In genomic region chr7:16345979-16346958, GRCh38 we compare ENCODE assay signal across 1 cellular context.
TF ChIP-seq lines count a peak whose summit lies in the region.

No MANE protein-coding gene starts in this region.

TF ChIP-seq in GM23338, 12 proteins besides CTCF, POLR2A, EP300 and RAD21 (continued from another document):
- TF ChIP-seq, protein P1, sequence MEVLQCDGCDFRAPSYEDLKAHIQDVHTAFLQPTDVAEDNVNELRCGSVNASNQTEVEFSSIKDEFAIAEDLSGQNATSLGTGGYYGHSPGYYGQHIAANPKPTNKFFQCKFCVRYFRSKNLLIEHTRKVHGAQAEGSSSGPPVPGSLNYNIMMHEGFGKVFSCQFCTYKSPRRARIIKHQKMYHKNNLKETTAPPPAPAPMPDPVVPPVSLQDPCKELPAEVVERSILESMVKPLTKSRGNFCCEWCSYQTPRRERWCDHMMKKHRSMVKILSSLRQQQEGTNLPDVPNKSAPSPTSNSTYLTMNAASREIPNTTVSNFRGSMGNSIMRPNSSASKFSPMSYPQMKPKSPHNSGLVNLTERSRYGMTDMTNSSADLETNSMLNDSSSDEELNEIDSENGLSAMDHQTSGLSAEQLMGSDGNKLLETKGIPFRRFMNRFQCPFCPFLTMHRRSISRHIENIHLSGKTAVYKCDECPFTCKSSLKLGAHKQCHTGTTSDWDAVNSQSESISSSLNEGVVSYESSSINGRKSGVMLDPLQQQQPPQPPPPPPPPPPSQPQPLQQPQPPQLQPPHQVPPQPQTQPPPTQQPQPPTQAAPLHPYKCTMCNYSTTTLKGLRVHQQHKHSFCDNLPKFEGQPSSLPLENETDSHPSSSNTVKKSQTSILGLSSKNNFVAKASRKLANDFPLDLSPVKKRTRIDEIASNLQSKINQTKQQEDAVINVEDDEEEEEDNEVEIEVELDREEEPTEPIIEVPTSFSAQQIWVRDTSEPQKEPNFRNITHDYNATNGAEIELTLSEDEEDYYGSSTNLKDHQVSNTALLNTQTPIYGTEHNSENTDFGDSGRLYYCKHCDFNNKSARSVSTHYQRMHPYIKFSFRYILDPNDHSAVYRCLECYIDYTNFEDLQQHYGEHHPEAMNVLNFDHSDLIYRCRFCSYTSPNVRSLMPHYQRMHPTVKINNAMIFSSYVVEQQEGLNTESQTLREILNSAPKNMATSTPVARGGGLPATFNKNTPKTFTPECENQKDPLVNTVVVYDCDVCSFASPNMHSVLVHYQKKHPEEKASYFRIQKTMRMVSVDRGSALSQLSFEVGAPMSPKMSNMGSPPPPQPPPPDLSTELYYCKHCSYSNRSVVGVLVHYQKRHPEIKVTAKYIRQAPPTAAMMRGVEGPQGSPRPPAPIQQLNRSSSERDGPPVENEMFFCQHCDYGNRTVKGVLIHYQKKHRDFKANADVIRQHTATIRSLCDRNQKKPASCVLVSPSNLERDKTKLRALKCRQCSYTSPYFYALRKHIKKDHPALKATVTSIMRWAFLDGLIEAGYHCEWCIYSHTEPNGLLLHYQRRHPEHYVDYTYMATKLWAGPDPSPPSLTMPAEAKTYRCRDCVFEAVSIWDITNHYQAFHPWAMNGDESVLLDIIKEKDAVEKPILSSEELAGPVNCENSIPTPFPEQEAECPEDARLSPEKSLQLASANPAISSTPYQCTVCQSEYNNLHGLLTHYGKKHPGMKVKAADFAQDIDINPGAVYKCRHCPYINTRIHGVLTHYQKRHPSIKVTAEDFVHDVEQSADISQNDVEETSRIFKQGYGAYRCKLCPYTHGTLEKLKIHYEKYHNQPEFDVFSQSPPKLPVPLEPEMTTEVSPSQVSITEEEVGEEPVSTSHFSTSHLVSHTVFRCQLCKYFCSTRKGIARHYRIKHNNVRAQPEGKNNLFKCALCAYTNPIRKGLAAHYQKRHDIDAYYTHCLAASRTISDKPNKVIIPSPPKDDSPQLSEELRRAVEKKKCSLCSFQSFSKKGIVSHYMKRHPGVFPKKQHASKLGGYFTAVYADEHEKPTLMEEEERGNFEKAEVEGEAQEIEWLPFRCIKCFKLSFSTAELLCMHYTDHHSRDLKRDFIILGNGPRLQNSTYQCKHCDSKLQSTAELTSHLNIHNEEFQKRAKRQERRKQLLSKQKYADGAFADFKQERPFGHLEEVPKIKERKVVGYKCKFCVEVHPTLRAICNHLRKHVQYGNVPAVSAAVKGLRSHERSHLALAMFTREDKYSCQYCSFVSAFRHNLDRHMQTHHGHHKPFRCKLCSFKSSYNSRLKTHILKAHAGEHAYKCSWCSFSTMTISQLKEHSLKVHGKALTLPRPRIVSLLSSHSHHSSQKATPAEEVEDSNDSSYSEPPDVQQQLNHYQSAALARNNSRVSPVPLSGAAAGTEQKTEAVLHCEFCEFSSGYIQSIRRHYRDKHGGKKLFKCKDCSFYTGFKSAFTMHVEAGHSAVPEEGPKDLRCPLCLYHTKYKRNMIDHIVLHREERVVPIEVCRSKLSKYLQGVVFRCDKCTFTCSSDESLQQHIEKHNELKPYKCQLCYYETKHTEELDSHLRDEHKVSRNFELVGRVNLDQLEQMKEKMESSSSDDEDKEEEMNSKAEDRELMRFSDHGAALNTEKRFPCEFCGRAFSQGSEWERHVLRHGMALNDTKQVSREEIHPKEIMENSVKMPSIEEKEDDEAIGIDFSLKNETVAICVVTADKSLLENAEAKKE (CRISPR knock-in tag; IDR thresholded peaks at IDR 0.05): no peak
- TF ChIP-seq EZH2phosphoT487 (IDR thresholded peaks at IDR 0.05; ENCODE audit: unreplicated experiment) (no peak), EZH2 (IDR thresholded peaks at IDR 0.05; ENCODE audit: low read depth, unreplicated experiment) (no peak)
